ENCODE assay signal across 17 cellular contexts in genomic region chr10:119309423-119309770, GRCh38.
A peak's percentile ranks its signal among the peaks of the same experiment; 100 is the strongest.
DNase-seq lines count a peak whose midpoint lies in the region; ATAC-seq and TF ChIP-seq lines count a peak whose summit lies in the region.
"Had no signal": no experiment of that assay in that cellular context is flagged by ENCODE, and none has a peak within 500 bp of the region (broad histone marks: within the 10 kb centered on the region; RNA-seq: fewer than 3 reads in every experiment).

No MANE protein-coding gene starts in this region.

- 90 to 100% (median 93%) methylated on average over 2 of the region's 2 CpGs for WGBS in psoas muscle, 3 donors

- intact Hi-C loops in lower lobe of right lung (cut with DNase I): no loop called here
- intact Hi-C loops in psoas muscle (cut with DNase I): no loop called here

- ATAC-seq in GM19395 (IDR thresholded peaks at IDR 0.05; ENCODE audit: unreplicated experiment) (peak; percentile 22), HG03439 (IDR thresholded peaks at IDR 0.05; ENCODE audit: unreplicated experiment) (peak; percentile 30), lower lobe of right lung (no peak), HG03095 (IDR thresholded peaks at IDR 0.05; ENCODE audit: unreplicated experiment) (no peak), psoas muscle (no peak)
- ATAC-seq: activated CD8-positive, alpha-beta memory T cell treated with anti-CD3 and anti-CD28 coated beads, Interleukin-2, amount 10 ng/mL, durations not matched to agents 7 days and 5 days; heart right ventricle; left colon had no signal

- H3K9me3 ChIP-seq in lower lobe of right lung (no peaks in the 10 kb centered on the region), psoas muscle (no peaks in the 10 kb centered on the region)
- H3K9me3 ChIP-seq: heart right ventricle, sigmoid colon had no signal

- H3K36me3 ChIP-seq in lower lobe of right lung: no peaks in the 10 kb centered on the region
- no peaks in the 10 kb centered on the region for H3K36me3 ChIP-seq in psoas muscle (ENCODE audit: insufficient read depth in 1 of 2, low read depth in 1 of 2)
- H3K36me3 ChIP-seq: heart right ventricle, sigmoid colon had no signal

- no peaks in the 10 kb centered on the region for H3K27me3 ChIP-seq in lower lobe of right lung (ENCODE audit: low read depth)
- no peaks in the 10 kb centered on the region for H3K27me3 ChIP-seq in psoas muscle (ENCODE audit: insufficient read depth in 3 of 3, low read length in 2 of 3)
- H3K27me3 ChIP-seq: heart right ventricle, sigmoid colon had no signal

- TF ChIP-seq CTCF in GM12864 (IDR thresholded peaks at IDR 0.05; ENCODE audit: low read depth, low read length, missing control alignments) (no peak), lower lobe of right lung (IDR thresholded peaks at IDR 0.05) (no peak), psoas muscle (IDR thresholded peaks at IDR 0.05) (no peak)

- DNase-seq in GM12864 (ENCODE audit: low read depth) (peak; percentile 65), lower lobe of right lung (peak; percentile 3), psoas muscle (no peak), T-helper 9 cell (no peak)
- no peak for DNase-seq in stimulated activated CD4-positive, alpha-beta T cell treated with anti-CD3 and anti-CD28 coated beads, Interleukin-2, amount 100 ng/mL, for 24 hours
- DNase-seq: activated CD8-positive, alpha-beta memory T cell treated with anti-CD3 and anti-CD28 coated beads, Interleukin-2, amount 10 ng/mL, durations not matched to agents 7 days and 5 days; activated naive CD8-positive, alpha-beta T cell treated with anti-CD3 and anti-CD28 coated beads, Interleukin-2, amount 10 ng/mL, durations not matched to agents 7 days and 5 days; C1 segment of cervical spinal cord; GM23248; heart right ventricle; left colon; NCI-H1436; nephron progenitor cell; sigmoid colon had no signal

- H3K4me1 ChIP-seq in lower lobe of right lung: peaks cover 71% of the 10 kb centered on the region
- no peaks in the 10 kb centered on the region for H3K4me1 ChIP-seq in psoas muscle

- H3K4me3 ChIP-seq in GM12864 (ENCODE audit: low read depth, low read length) (no peak overlapping the region), lower lobe of right lung (no peak overlapping the region), psoas muscle (no peak overlapping the region)
- H3K4me3 ChIP-seq: GM23248, heart right ventricle, sigmoid colon had no signal

- H3K27ac ChIP-seq in lower lobe of right lung (no peak overlapping the region), psoas muscle (no peak overlapping the region)
- H3K27ac ChIP-seq: GM23248 had no signal

Comparison
In these comparisons a context has a peak if more than half of its experiments do, and no peak if none do; other contexts are left out.
1. DNase-seq: peak in GM12864 (single experiment) and lower lobe of right lung (single experiment); none in stimulated activated CD4-positive, alpha-beta T cell treated with anti-CD3 and anti-CD28 coated beads, Interleukin-2, amount 100 ng/mL, for 24 hours (0 of 2), psoas muscle (0 of 2) and T-helper 9 cell (single experiment).
2. ATAC-seq: peak in GM19395 (single experiment) and HG03439 (single experiment); none in lower lobe of right lung (0 of 2), HG03095 (single experiment) and psoas muscle (0 of 4).